ENCODE assay signal across 16 cellular contexts in the genomic region with DNA sequence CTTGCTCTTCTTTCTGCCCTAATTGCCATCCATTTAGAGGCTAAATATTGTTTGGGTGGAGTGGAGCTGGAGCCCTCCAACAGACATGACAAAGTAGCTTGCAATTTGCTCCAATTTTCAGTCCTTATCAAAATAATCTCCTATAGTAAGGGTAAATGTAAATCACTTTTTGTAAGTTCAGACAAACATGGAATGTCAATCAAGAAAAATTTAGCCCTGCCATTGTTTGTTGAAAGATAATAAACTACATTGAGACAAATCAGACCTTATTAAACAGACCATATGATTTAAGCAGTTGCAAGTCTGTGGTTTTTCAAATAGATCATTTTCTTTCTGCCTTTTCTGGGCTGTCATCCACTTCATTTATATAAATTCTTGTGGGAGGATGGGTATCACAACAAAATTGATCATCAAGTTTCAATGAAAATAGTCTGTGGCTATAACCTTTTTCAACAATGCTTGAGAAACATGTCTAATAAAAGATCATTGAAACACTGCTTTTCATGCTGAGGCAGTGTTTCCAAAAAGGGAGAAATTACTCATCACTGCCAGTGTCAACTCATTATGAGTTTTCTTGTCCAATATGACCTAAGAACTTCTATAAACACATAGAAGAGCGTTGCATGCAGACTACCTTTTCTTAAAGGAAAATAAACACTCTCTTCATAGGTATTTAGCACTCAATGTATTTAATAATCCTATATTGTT.
DNase-seq lines count a peak whose midpoint lies in the region; ATAC-seq and TF ChIP-seq lines count a peak whose summit lies in the region.
"Had no signal": no experiment of that assay in that cellular context is flagged by ENCODE, and none has a peak within 500 bp of the region (broad histone marks: within the 10 kb centered on the region; RNA-seq: fewer than 3 reads in every experiment).

No MANE protein-coding gene starts in this region.

- H4K91ac ChIP-seq in mesenchymal stem cell (ENCODE audit: low read length), result no peak overlapping the region

- DNase-seq in EH (ENCODE audit: low read depth) (peak; percentile 28), astrocyte of the hippocampus (ENCODE audit: low read depth, low spot score) (peak; percentile 15), inferior parietal cortex (ENCODE audit: extremely low spot score) (no peak), mesenchymal stem cell (no peak), CD14-positive monocyte (ENCODE audit: low spot score) (no peak)
- DNase-seq: activated CD4-positive, CD25-positive, alpha-beta regulatory T cell; activated effector memory CD4-positive, alpha-beta T cell treated with Interleukin-2 at 50 U/mL for 16 hours; heart left ventricle; NCI-H187 treated with DMSO at 0.1 percent for 48 hours; retina had no signal

- no peak overlapping the region for H3K4me3 ChIP-seq in mesenchymal stem cell (ENCODE audit: insufficient read depth in 1 of 2, low read depth in 1 of 2, low read length in 2 of 2)
- H3K4me3 ChIP-seq: HAP-1, heart left ventricle had no signal

- no peak overlapping the region for H4K8ac ChIP-seq in mesenchymal stem cell (ENCODE audit: low read length)

- ATAC-seq in GM18511 (IDR thresholded peaks at IDR 0.05; ENCODE audit: unreplicated experiment) (peak; percentile 65), HG03442 (IDR thresholded peaks at IDR 0.05; ENCODE audit: unreplicated experiment) (peak; percentile 78)
- ATAC-seq: heart left ventricle had no signal

- no peak overlapping the region for H3K27ac ChIP-seq in mesenchymal stem cell (ENCODE audit: low read length, poor library complexity, severe bottlenecking)
- H3K27ac ChIP-seq: C4-2B, heart left ventricle had no signal

- H2BK15ac ChIP-seq in mesenchymal stem cell (ENCODE audit: low read depth, poor library complexity, severe bottlenecking), result no peak overlapping the region

- no peak overlapping the region for H2AFZ ChIP-seq in mesenchymal stem cell (ENCODE audit: low read depth, low read length)

- H2BK5ac ChIP-seq in mesenchymal stem cell (ENCODE audit: low read depth, low read length, poor library complexity, severe bottlenecking), result no peak overlapping the region

- no peak overlapping the region for H3K9ac ChIP-seq in mesenchymal stem cell (ENCODE audit: low read length)

- H3K27me3 ChIP-seq in mesenchymal stem cell (ENCODE audit: control insufficient read depth in 1 of 2, insufficient read depth in 1 of 2, low read length in 2 of 2), result no peaks in the 10 kb centered on the region
- H3K27me3 ChIP-seq: heart left ventricle had no signal

- H3K9me3 ChIP-seq in mesenchymal stem cell (ENCODE audit: control insufficient read depth, low read length), result peaks cover 3% of the 10 kb centered on the region
- H3K9me3 ChIP-seq: HAP-1, heart left ventricle had no signal

- TF ChIP-seq CTCF in CD14-positive monocyte (IDR thresholded peaks at IDR 0.05), result no peak

- no peak overlapping the region for H3K27ac Mint-ChIP-seq in CD14-positive monocyte
- H3K27ac Mint-ChIP-seq: IgD-negative memory B cell had no signal

- no peak overlapping the region for H2BK12ac ChIP-seq in mesenchymal stem cell (ENCODE audit: low read length in 2 of 2)

- no peak overlapping the region for H3K4me3 Mint-ChIP-seq in CD14-positive monocyte
- H3K4me3 Mint-ChIP-seq: central memory CD8-positive, alpha-beta T cell; IgD-negative memory B cell had no signal

- no peaks in the 10 kb centered on the region for H3K4me1 ChIP-seq in mesenchymal stem cell (ENCODE audit: control insufficient read depth, insufficient read depth, low read depth, low read length)
- H3K4me1 ChIP-seq: HAP-1, heart left ventricle had no signal

- H3K18ac ChIP-seq in mesenchymal stem cell (ENCODE audit: low read depth in 1 of 2, low read length in 2 of 2), result no peak overlapping the region

- no peaks in the 10 kb centered on the region for H3K36me3 Mint-ChIP-seq in CD14-positive monocyte
- H3K36me3 Mint-ChIP-seq: IgD-negative memory B cell had no signal

- H3K4me1 Mint-ChIP-seq in CD14-positive monocyte, result no peaks in the 10 kb centered on the region
- H3K4me1 Mint-ChIP-seq: central memory CD8-positive, alpha-beta T cell; IgD-negative memory B cell had no signal

- no peak overlapping the region for H3K4ac ChIP-seq in mesenchymal stem cell (ENCODE audit: low read depth in 1 of 2, low read length in 2 of 2)

- H3K79me1 ChIP-seq in mesenchymal stem cell (replicated peaks; ENCODE audit: low read length, poor library complexity, severe bottlenecking), result no peaks in the 10 kb centered on the region

- no peaks in the 10 kb centered on the region for H3K36me3 ChIP-seq in mesenchymal stem cell (ENCODE audit: control insufficient read depth in 1 of 2, insufficient read depth in 2 of 2, low read depth in 1 of 2, low read length in 2 of 2)
- H3K36me3 ChIP-seq: HAP-1, heart left ventricle had no signal

- no peak overlapping the region for H2BK120ac ChIP-seq in mesenchymal stem cell (ENCODE audit: low read depth, low read length)

- no peak overlapping the region for H3K14ac ChIP-seq in mesenchymal stem cell (ENCODE audit: low read length in 2 of 2)

- no peaks in the 10 kb centered on the region for H3K27me3 Mint-ChIP-seq in CD14-positive monocyte (ENCODE audit: low read depth in 3 of 3)
- H3K27me3 Mint-ChIP-seq: central memory CD8-positive, alpha-beta T cell; IgD-negative memory B cell had no signal

- WGBS in mesenchymal stem cell, result no CpG with 5 or more reads among the region's 1 CpG

- intact Hi-C loops in CD14-positive monocyte (cut with micrococcal nuclease), result no loop called here

- H3K23ac ChIP-seq in mesenchymal stem cell (ENCODE audit: low read length in 2 of 2), result no peak overlapping the region

- no peak overlapping the region for H2AK5ac ChIP-seq in mesenchymal stem cell (ENCODE audit: low read length, severe bottlenecking)

- H3K9me3 Mint-ChIP-seq in CD14-positive monocyte, result peaks cover 0 to 7% (median 3%) of the 10 kb centered on the region in 7 donors
- H3K9me3 Mint-ChIP-seq: central memory CD8-positive, alpha-beta T cell; IgD-negative memory B cell had no signal

- H3K4me2 ChIP-seq in mesenchymal stem cell (ENCODE audit: low read length, poor library complexity, severe bottlenecking), result no peak overlapping the region

Comparison
In these comparisons a context has a peak if more than half of its experiments do, and no peak if none do; other contexts are left out.
1. DNase-seq: peak in EH (single experiment) and astrocyte of the hippocampus (single experiment); none in inferior parietal cortex (single experiment), mesenchymal stem cell (single experiment) and CD14-positive monocyte (single experiment).